In genomic region chr1:180029524-180030130, GRCh38 we compare ENCODE assay signal across 22 cellular contexts.
A peak's percentile ranks its signal among the peaks of the same experiment; 100 is the strongest.
DNase-seq lines count a peak whose midpoint lies in the region; ATAC-seq, FAIRE-seq and TF ChIP-seq lines count a peak whose summit lies in the region.
"Had no signal": no experiment of that assay in that cellular context is flagged by ENCODE, and none has a peak within 500 bp of the region (broad histone marks: within the 10 kb centered on the region; RNA-seq: fewer than 3 reads in every experiment).

No MANE protein-coding gene starts in this region.

- H3K36me3 Mint-ChIP-seq in activated naive CD8-positive, alpha-beta T cell treated with anti-CD3 and anti-CD28 coated beads, Interleukin-2, amount 50 U/mL, for 24 hours (ENCODE audit: low read depth) = peaks cover 17% of the 10 kb centered on the region
- peaks cover 13% of the 10 kb centered on the region for H3K36me3 Mint-ChIP-seq in activated naive CD8-positive, alpha-beta T cell treated with anti-CD3 and anti-CD28 coated beads for 36 hours

- H3K9me3 ChIP-seq in K562 (replicated peaks; ENCODE audit: control insufficient read depth, insufficient read depth, low read depth, low read length) = no peaks in the 10 kb centered on the region
- no peaks in the 10 kb centered on the region for H3K9me3 ChIP-seq in muscle layer of duodenum (ENCODE audit: control insufficient read depth in 1 of 2, low read length in 2 of 2)
- no peaks in the 10 kb centered on the region for H3K9me3 ChIP-seq in subcutaneous abdominal adipose tissue (ENCODE audit: control insufficient read depth in 5 of 5, low read length in 5 of 5)
- H3K9me3 ChIP-seq in vagina = no peaks in the 10 kb centered on the region
- H3K9me3 ChIP-seq: BE2C, Caco-2, Peyer's patch had no signal

- no peak for TF ChIP-seq RAD21 in K562 (CRISPR knock-in tag; conservative IDR thresholded peaks at IDR 0.05 in 1 of 2, IDR thresholded peaks at IDR 0.05 in 1 of 2)

- H3K27me3 Mint-ChIP-seq in activated naive CD8-positive, alpha-beta T cell treated with anti-CD3 and anti-CD28 coated beads, Interleukin-2, amount 50 U/mL, for 24 hours = no peaks in the 10 kb centered on the region
- no peaks in the 10 kb centered on the region for H3K27me3 Mint-ChIP-seq in activated naive CD8-positive, alpha-beta T cell treated with anti-CD3 and anti-CD28 coated beads for 36 hours
- H3K27me3 Mint-ChIP-seq: CD4-positive, alpha-beta T cell had no signal

- no peak overlapping the region for H3K4me2 ChIP-seq in K562 (ENCODE audit: insufficient read depth, low read length)

- no peak for DNase-seq in activated naive CD8-positive, alpha-beta T cell treated with anti-CD3 and anti-CD28 coated beads, Interleukin-2, amount 50 U/mL, for 24 hours
- no peak for DNase-seq in activated naive CD8-positive, alpha-beta T cell treated with anti-CD3 and anti-CD28 coated beads for 36 hours
- no peak for DNase-seq in K562 (ENCODE audit: extremely low read depth in 1 of 4, low spot score in 3 of 4)
- DNase-seq in GM03348 (ENCODE audit: low spot score) = no peak
- no peak for DNase-seq in vagina (ENCODE audit: extremely low spot score in 2 of 2)
- no peak for DNase-seq in omental fat pad (ENCODE audit: low spot score)
- DNase-seq: BE2C; Caco-2; CD4-positive, alpha-beta T cell; DMS153; GF-D8; GOT3; KG1; NCI-H1105 treated with DMSO at 0.1 percent for 48 hours; NCI-H1694; NCI-H2081 treated with DMSO at 0.1 percent for 48 hours; Peyer's patch had no signal

- no peaks in the 10 kb centered on the region for H3K27me3 ChIP-seq in K562 (ENCODE audit: control insufficient read depth in 2 of 2, insufficient read depth in 2 of 2, low read length in 2 of 2)
- no peaks in the 10 kb centered on the region for H3K27me3 ChIP-seq in muscle layer of duodenum (ENCODE audit: low read depth, low read length)
- no peaks in the 10 kb centered on the region for H3K27me3 ChIP-seq in subcutaneous abdominal adipose tissue (ENCODE audit: control insufficient read depth in 5 of 5, insufficient read depth in 4 of 5, low read length in 5 of 5)
- H3K27me3 ChIP-seq in vagina = no peaks in the 10 kb centered on the region
- H3K27me3 ChIP-seq: BE2C, Peyer's patch had no signal

- H3K36me3 ChIP-seq in K562 (ENCODE audit: control insufficient read depth, insufficient read depth, low read length) = peaks cover 52% of the 10 kb centered on the region
- peaks cover 29 to 37% of the 10 kb centered on the region in 2 donors for H3K36me3 ChIP-seq in muscle layer of duodenum (ENCODE audit: control insufficient read depth in 1 of 2, insufficient read depth in 2 of 2, low read length in 2 of 2)
- peaks cover 24 to 48% (median 30%) of the 10 kb centered on the region in 5 donors for H3K36me3 ChIP-seq in subcutaneous abdominal adipose tissue (ENCODE audit: control insufficient read depth in 5 of 5, insufficient read depth in 5 of 5, low read length in 5 of 5)
- H3K36me3 ChIP-seq in vagina = peaks cover 0 to 33% of the 10 kb centered on the region in 2 donors

- TF ChIP-seq EP300 in K562 (IDR thresholded peaks at IDR 0.05; ENCODE audit: low read length) = no peak

- no peak overlapping the region for H2AFZ ChIP-seq in K562 (ENCODE audit: low read depth, low read length)

- in situ Hi-C loops in K562 (cut with MboI) = no loop called here

- H3K4me3 ChIP-seq in K562 = no peak overlapping the region
- H3K4me3 ChIP-seq in muscle layer of duodenum (ENCODE audit: low read depth in 1 of 2, low read length in 2 of 2) = no peak overlapping the region
- no peak overlapping the region for H3K4me3 ChIP-seq in subcutaneous abdominal adipose tissue (ENCODE audit: low read depth in 1 of 5, low read length in 5 of 5)
- no peak overlapping the region for H3K4me3 ChIP-seq in vagina
- H3K4me3 ChIP-seq: Peyer's patch had no signal

- no peaks in the 10 kb centered on the region for H4K20me1 ChIP-seq in K562 (replicated peaks; ENCODE audit: control insufficient read depth, insufficient read depth, low read length)

- no peaks in the 10 kb centered on the region for H3K4me1 Mint-ChIP-seq in activated naive CD8-positive, alpha-beta T cell treated with anti-CD3 and anti-CD28 coated beads, Interleukin-2, amount 50 U/mL, for 24 hours
- peaks cover 4% of the 10 kb centered on the region for H3K4me1 Mint-ChIP-seq in activated naive CD8-positive, alpha-beta T cell treated with anti-CD3 and anti-CD28 coated beads for 36 hours

- intact Hi-C loops in K562 (cut with micrococcal nuclease) (loop anchor here (10.0 kb wide), 1 partner anchor 145 kb away; no protein-coding TSS in a partner anchor), vagina (cut with DNase I) (no loop called here)

- TF ChIP-seq POLR2A in K562 (conservative IDR thresholded peaks at IDR 0.05) = no peak
- no peak for TF ChIP-seq POLR2A in vagina (IDR thresholded peaks at IDR 0.05)

- H3K9ac ChIP-seq in K562 (ENCODE audit: insufficient read depth in 1 of 2, low read depth in 2 of 2, low read length in 2 of 2) (no peak overlapping the region), subcutaneous abdominal adipose tissue (ENCODE audit: low read length in 5 of 5) (peak overlapping the region in 1 of 5 donors; percentile 57)

- no peak for FAIRE-seq in K562 (lab: Jason Lieb, UNC)
- FAIRE-seq: GM12891, GM18507 had no signal

- CTCF ChIA-PET in K562 (lab: Yijun Ruan, JAX; ENCODE audit: low intra/inter-chr PET ratio) = no interaction called here

- no TSS peak for BruUV-seq in K562 (replicated peaks; lab: Mats Ljungman, UMichigan)

- H3K27ac Mint-ChIP-seq in activated naive CD8-positive, alpha-beta T cell treated with anti-CD3 and anti-CD28 coated beads, Interleukin-2, amount 50 U/mL, for 24 hours = peak overlapping the region; percentile 10
- no peak overlapping the region for H3K27ac Mint-ChIP-seq in activated naive CD8-positive, alpha-beta T cell treated with anti-CD3 and anti-CD28 coated beads for 36 hours
- H3K27ac Mint-ChIP-seq: CD4-positive, alpha-beta T cell had no signal

- H3K9me1 ChIP-seq in K562 (ENCODE audit: control insufficient read depth, insufficient read depth, low read length) = no peaks in the 10 kb centered on the region

- no peak overlapping the region for H3K27ac ChIP-seq in K562 (ENCODE audit: extremely low read depth, low read depth, low read length)
- peak overlapping the region; percentile 47 for H3K27ac ChIP-seq in muscle layer of duodenum (ENCODE audit: low read length)
- H3K27ac ChIP-seq in subcutaneous abdominal adipose tissue (ENCODE audit: low read depth, low read length) = peak overlapping the region; percentile 79
- H3K27ac ChIP-seq in vagina = no peak overlapping the region
- H3K27ac ChIP-seq: Peyer's patch had no signal

- no peak for TF ChIP-seq CTCF in K562 (IDR thresholded peaks at IDR 0.05 in 2 of 3, conservative IDR thresholded peaks at IDR 0.05 in 1 of 3; ENCODE audit: insufficient read depth in 2 of 3, low read depth in 1 of 3, low read length in 3 of 3)
- no peak for TF ChIP-seq CTCF in vagina (IDR thresholded peaks at IDR 0.05)
- TF ChIP-seq CTCF in omental fat pad (IDR thresholded peaks at IDR 0.05) = no peak

- no peak for ATAC-seq in activated naive CD8-positive, alpha-beta T cell treated with anti-CD3 and anti-CD28 coated beads, Interleukin-2, amount 50 U/mL, for 24 hours
- ATAC-seq in K562 (no peak), omental fat pad (ENCODE audit: low FRiP score) (no peak)
- ATAC-seq: Right ventricle myocardium inferior had no signal

- H3K79me2 ChIP-seq in K562 (ENCODE audit: control insufficient read depth, insufficient read depth, low read length) = no peaks in the 10 kb centered on the region

- WGBS in K562 (ENCODE audit: insufficient coverage, low coverage, missing lambda C conversion rate) = 78% methylated on average over 7 of the region's 7 CpGs

- H3K4me3 Mint-ChIP-seq in activated naive CD8-positive, alpha-beta T cell treated with anti-CD3 and anti-CD28 coated beads, Interleukin-2, amount 50 U/mL, for 24 hours = no peak overlapping the region
- H3K4me3 Mint-ChIP-seq in activated naive CD8-positive, alpha-beta T cell treated with anti-CD3 and anti-CD28 coated beads for 36 hours = no peak overlapping the region
- H3K4me3 Mint-ChIP-seq: CD4-positive, alpha-beta T cell had no signal

- no peaks in the 10 kb centered on the region for H3K9me3 Mint-ChIP-seq in activated naive CD8-positive, alpha-beta T cell treated with anti-CD3 and anti-CD28 coated beads, Interleukin-2, amount 50 U/mL, for 24 hours
- no peaks in the 10 kb centered on the region for H3K9me3 Mint-ChIP-seq in activated naive CD8-positive, alpha-beta T cell treated with anti-CD3 and anti-CD28 coated beads for 36 hours
- H3K9me3 Mint-ChIP-seq: CD4-positive, alpha-beta T cell had no signal

- POLR2A ChIA-PET in K562 (lab: Yijun Ruan, JAX) = no interaction called here

- H3K4me1 ChIP-seq in K562 (replicated peaks in 1 of 2; ENCODE audit: control insufficient read depth in 2 of 2, insufficient read depth in 2 of 2, low read length in 2 of 2) (no peaks in the 10 kb centered on the region; a peak in 1 of 5 replicates), muscle layer of duodenum (ENCODE audit: control insufficient read depth in 1 of 2, insufficient read depth in 2 of 2, low read length in 2 of 2) (peaks cover 2 to 7% of the 10 kb centered on the region in 2 donors), subcutaneous abdominal adipose tissue (ENCODE audit: control insufficient read depth in 5 of 5, insufficient read depth in 5 of 5, low read length in 5 of 5) (peaks cover 0 to 7% (median 4%) of the 10 kb centered on the region in 5 donors), vagina (peaks cover 12% of the 10 kb centered on the region)
- H3K4me1 ChIP-seq: BE2C, Caco-2, Peyer's patch had no signal

TF ChIP-seq in K562, 482 proteins besides CTCF, POLR2A, EP300 and RAD21:
- TF ChIP-seq YY1 (IDR thresholded peaks at IDR 0.05; ENCODE audit: borderline replicate concordance in 1 of 3, control insufficient read depth in 1 of 3, extremely low read depth in 1 of 3, insufficient read depth in 3 of 3, insufficient read length in 1 of 3, insufficient replicate concordance in 2 of 3, low read depth in 1 of 3, low read length in 2 of 3) = no peak
- no peak for TF ChIP-seq MIER1 (IDR thresholded peaks at IDR 0.05; ENCODE audit: low read depth)
- no peak for TF ChIP-seq CBX5 (IDR thresholded peaks at IDR 0.05; ENCODE audit: borderline replicate concordance, low read depth)
- TF ChIP-seq C11orf30 (IDR thresholded peaks at IDR 0.05; ENCODE audit: low read depth) = 0 out of 2 replicates have a peak, but pooled peaks have one; percentile 9
- no peak for TF ChIP-seq TSC22D4 (tag; IDR thresholded peaks at IDR 0.05)
- no peak for TF ChIP-seq ESRRA (IDR thresholded peaks at IDR 0.05; ENCODE audit: borderline replicate concordance, low read depth)
- TF ChIP-seq SMAD4 (CRISPR knock-in tag; conservative IDR thresholded peaks at IDR 0.05) = no peak

Comparison
In these comparisons a context has a peak if more than half of its experiments do, and no peak if none do; other contexts are left out.
1. H3K27ac ChIP-seq: peak in muscle layer of duodenum (single experiment) and subcutaneous abdominal adipose tissue (single experiment); none in K562 (single experiment) and vagina (single experiment).